Comparison of ENCODE assay signal across 13 cellular contexts in genomic region chr6:87772597-87773530, GRCh38.
DNase-seq lines count a peak whose midpoint lies in the region; ATAC-seq and TF ChIP-seq lines count a peak whose summit lies in the region.
"Had no signal": no experiment of that assay in that cellular context is flagged by ENCODE, and none has a peak within 500 bp of the region (broad histone marks: within the 10 kb centered on the region; RNA-seq: fewer than 3 reads in every experiment).

No MANE protein-coding gene starts in this region.

- H3K9ac ChIP-seq in Loucy (ENCODE audit: low read depth, low read length, poor library complexity, severe bottlenecking) (no peak overlapping the region), PC-3 (ENCODE audit: low read length) (no peak overlapping the region)

- H3K27me3 ChIP-seq in Loucy (ENCODE audit: insufficient read depth, low read length, poor library complexity, severe bottlenecking), result no peaks in the 10 kb centered on the region
- no peaks in the 10 kb centered on the region for H3K27me3 ChIP-seq in adrenal gland
- H3K27me3 ChIP-seq in PC-3 (ENCODE audit: low read length), result no peaks in the 10 kb centered on the region
- H3K27me3 ChIP-seq: esophagus muscularis mucosa had no signal

- no peak for ATAC-seq in PC-3
- ATAC-seq: activated naive CD4-positive, alpha-beta T cell treated with anti-CD3 and anti-CD28 coated beads, Interleukin-2, amount 50 U/mL, for 72 hours; GM12878 had no signal

- H3K27ac ChIP-seq in adrenal gland, result peak overlapping the region in 2 of 5 donors; percentile 23 to 33
- H3K27ac ChIP-seq in PC-3 (ENCODE audit: low read length), result no peak overlapping the region
- H3K27ac ChIP-seq: esophagus muscularis mucosa, RWPE1 had no signal

- WGBS in adrenal gland, 4 donors, result 49 to 53% (median 52%) methylated on average over 6 of the region's 6 CpGs

- no peaks in the 10 kb centered on the region for H4K20me1 ChIP-seq in Loucy (ENCODE audit: insufficient read depth, low read length, poor library complexity, severe bottlenecking)
- H4K20me1 ChIP-seq in PC-3 (ENCODE audit: low read length), result no peaks in the 10 kb centered on the region

- BruUV-seq in PC-3 (replicated peaks; lab: Mats Ljungman, UMichigan), result no TSS peak

- POLR2A ChIA-PET in PC-3 (lab: Charles Lee; ENCODE audit: unreplicated experiment), result no interaction called here
- POLR2A ChIA-PET in activated CD4-positive, alpha-beta T cell treated with anti-CD3 and anti-CD28 coated beads, Interleukin-2, amount 10 ng/mL, durations not matched to agents 7 days and 5 days (lab: Charles Lee), result no interaction called here

- peak overlapping the region; percentile 89 for H3K27ac Mint-ChIP-seq in mesothelial cell of epicardium
- H3K27ac Mint-ChIP-seq in activated CD4-positive, alpha-beta T cell treated with anti-CD3 and anti-CD28 coated beads, Interleukin-2, amount 10 ng/mL, durations not matched to agents 7 days and 5 days, result no peak overlapping the region
- H3K27ac Mint-ChIP-seq: activated naive CD4-positive, alpha-beta T cell treated with anti-CD3 and anti-CD28 coated beads, Interleukin-2, amount 50 U/mL, for 72 hours had no signal

- no peaks in the 10 kb centered on the region for H3K27me3 Mint-ChIP-seq in mesothelial cell of epicardium (ENCODE audit: low read depth)
- peaks cover 4% of the 10 kb centered on the region for H3K27me3 Mint-ChIP-seq in activated CD4-positive, alpha-beta T cell treated with anti-CD3 and anti-CD28 coated beads, Interleukin-2, amount 10 ng/mL, durations not matched to agents 7 days and 5 days

- H3K4me1 ChIP-seq in Loucy (ENCODE audit: insufficient read depth, low read length, poor library complexity, severe bottlenecking), result peaks cover 4% of the 10 kb centered on the region
- peaks cover 13 to 16% of the 10 kb centered on the region in 2 donors for H3K4me1 ChIP-seq in adrenal gland (replicated peaks in 1 of 2)
- H3K4me1 ChIP-seq in PC-3 (ENCODE audit: insufficient read depth, low read length), result no peaks in the 10 kb centered on the region

- H3K4me2 ChIP-seq in Loucy (ENCODE audit: low read depth, low read length, poor library complexity, severe bottlenecking) (no peak overlapping the region), PC-3 (ENCODE audit: low read length) (no peak overlapping the region)

- H3F3A ChIP-seq in Loucy (ENCODE audit: low read depth), result no peaks in the 10 kb centered on the region
- no peaks in the 10 kb centered on the region for H3F3A ChIP-seq in PC-3 (ENCODE audit: low read length, unreplicated experiment)

- peaks cover 8% of the 10 kb centered on the region for H3K9me3 Mint-ChIP-seq in mesothelial cell of epicardium
- H3K9me3 Mint-ChIP-seq in activated CD4-positive, alpha-beta T cell treated with anti-CD3 and anti-CD28 coated beads, Interleukin-2, amount 10 ng/mL, durations not matched to agents 7 days and 5 days, result no peaks in the 10 kb centered on the region
- H3K9me3 Mint-ChIP-seq: activated naive CD4-positive, alpha-beta T cell treated with anti-CD3 and anti-CD28 coated beads, Interleukin-2, amount 50 U/mL, for 72 hours had no signal

- CTCF ChIA-PET in PC-3 (lab: Charles Lee), result no interaction called here
- CTCF ChIA-PET in activated CD4-positive, alpha-beta T cell treated with anti-CD3 and anti-CD28 coated beads, Interleukin-2, amount 10 ng/mL, durations not matched to agents 7 days and 5 days (lab: Charles Lee), result interaction anchor here (1.5 to 2.0 kb wide), 2 partner anchors 13 to 16 kb away, joined by 3 to 8 read pairs; no protein-coding TSS in a partner anchor

- H3K36me3 ChIP-seq in Loucy (ENCODE audit: insufficient read depth, low read length), result no peaks in the 10 kb centered on the region
- H3K36me3 ChIP-seq in adrenal gland (replicated peaks in 1 of 2), result no peaks in the 10 kb centered on the region
- no peaks in the 10 kb centered on the region for H3K36me3 ChIP-seq in PC-3 (ENCODE audit: low read depth, low read length)
- H3K36me3 ChIP-seq: esophagus muscularis mucosa had no signal

- no peaks in the 10 kb centered on the region for H3K9me2 ChIP-seq in Loucy (replicated peaks; ENCODE audit: low read depth, low read length)
- no peaks in the 10 kb centered on the region for H3K9me2 ChIP-seq in PC-3 (replicated peaks; ENCODE audit: low read length)

- H3K36me3 Mint-ChIP-seq in mesothelial cell of epicardium, result no peaks in the 10 kb centered on the region
- no peaks in the 10 kb centered on the region for H3K36me3 Mint-ChIP-seq in activated CD4-positive, alpha-beta T cell treated with anti-CD3 and anti-CD28 coated beads, Interleukin-2, amount 10 ng/mL, durations not matched to agents 7 days and 5 days (ENCODE audit: low read depth)
- H3K36me3 Mint-ChIP-seq: activated naive CD4-positive, alpha-beta T cell treated with anti-CD3 and anti-CD28 coated beads, Interleukin-2, amount 50 U/mL, for 72 hours had no signal

- TF ChIP-seq CTCF in Loucy (conservative IDR thresholded peaks at IDR 0.05; ENCODE audit: low read length) (no peak), adrenal gland (IDR thresholded peaks at IDR 0.05) (no peak), mesothelial cell of epicardium (IDR thresholded peaks at IDR 0.05; ENCODE audit: unreplicated experiment) (no peak), PC-3 (conservative IDR thresholded peaks at IDR 0.05; ENCODE audit: low read depth, low read length) (no peak)

- peak overlapping the region; percentile 69; the same call in 1 of the 2 replicates for H2AFZ ChIP-seq in Loucy (ENCODE audit: low read length)
- no peak overlapping the region for H2AFZ ChIP-seq in PC-3 (ENCODE audit: low read length)

- no peaks in the 10 kb centered on the region for H3K9me3 ChIP-seq in Loucy (ENCODE audit: insufficient read depth, low read depth, low read length)
- H3K9me3 ChIP-seq in adrenal gland (replicated peaks in 1 of 3), result no peaks in the 10 kb centered on the region
- H3K9me3 ChIP-seq in PC-3 (ENCODE audit: low read length), result no peaks in the 10 kb centered on the region
- H3K9me3 ChIP-seq: esophagus muscularis mucosa had no signal

- no peak for TF ChIP-seq POLR2A in adrenal gland (IDR thresholded peaks at IDR 0.05)

- H3K4me3 ChIP-seq in Loucy (ENCODE audit: low read length, poor library complexity, severe bottlenecking) (no peak overlapping the region), adrenal gland (no peak overlapping the region), PC-3 (ENCODE audit: low read length) (no peak overlapping the region)
- H3K4me3 ChIP-seq: esophagus muscularis mucosa, GM12878 had no signal

- intact Hi-C loops in adrenal gland (cut with DNase I), result no loop called here
- intact Hi-C loops in PC-3 (cut with micrococcal nuclease), result no loop called here

- peaks cover 39% of the 10 kb centered on the region for H3K4me1 Mint-ChIP-seq in mesothelial cell of epicardium
- H3K4me1 Mint-ChIP-seq in activated CD4-positive, alpha-beta T cell treated with anti-CD3 and anti-CD28 coated beads, Interleukin-2, amount 10 ng/mL, durations not matched to agents 7 days and 5 days, result no peaks in the 10 kb centered on the region

- DNase-seq in DMS 273 treated with DMSO at 0.1 percent for 48 hours (lab: John Stamatoyannopoulos, UW) (peak; percentile 30), adrenal gland (peak in 5 of 7 donors; percentile 21 to 62 (median 31)), mesothelial cell of epicardium (ENCODE audit: low spot score in 2 of 2, unreplicated experiment in 2 of 2) (no peak), retina (no peak), PC-3 (no peak)
- DNase-seq in activated CD4-positive, alpha-beta T cell treated with anti-CD3 and anti-CD28 coated beads, Interleukin-2, amount 10 ng/mL, durations not matched to agents 7 days and 5 days, result no peak
- no peak for DNase-seq in activated CD8-positive, alpha-beta memory T cell treated with anti-CD3 and anti-CD28 coated beads, Interleukin-2, amount 50 U/mL, for 48 hours
- DNase-seq: NCI-H1436 had no signal

- no peak overlapping the region for H3K4me3 Mint-ChIP-seq in mesothelial cell of epicardium
- H3K4me3 Mint-ChIP-seq in activated CD4-positive, alpha-beta T cell treated with anti-CD3 and anti-CD28 coated beads, Interleukin-2, amount 10 ng/mL, durations not matched to agents 7 days and 5 days, result no peak overlapping the region

- H3K79me2 ChIP-seq in Loucy (ENCODE audit: insufficient read depth, low read length) (no peaks in the 10 kb centered on the region), PC-3 (ENCODE audit: low read length) (no peaks in the 10 kb centered on the region)

Comparison
In these comparisons a context has a peak if more than half of its experiments do, and no peak if none do; other contexts are left out.
1. DNase-seq: peak in DMS 273 treated with DMSO at 0.1 percent for 48 hours (single experiment) and adrenal gland (5 of 7); none in mesothelial cell of epicardium (0 of 2), retina (single experiment), PC-3 (single experiment), activated CD4-positive, alpha-beta T cell treated with anti-CD3 and anti-CD28 coated beads, Interleukin-2, amount 10 ng/mL, durations not matched to agents 7 days and 5 days (single experiment) and activated CD8-positive, alpha-beta memory T cell treated with anti-CD3 and anti-CD28 coated beads, Interleukin-2, amount 50 U/mL, for 48 hours (single experiment).